Comparison of ENCODE assay signal across 10 cellular contexts in the genomic region with DNA sequence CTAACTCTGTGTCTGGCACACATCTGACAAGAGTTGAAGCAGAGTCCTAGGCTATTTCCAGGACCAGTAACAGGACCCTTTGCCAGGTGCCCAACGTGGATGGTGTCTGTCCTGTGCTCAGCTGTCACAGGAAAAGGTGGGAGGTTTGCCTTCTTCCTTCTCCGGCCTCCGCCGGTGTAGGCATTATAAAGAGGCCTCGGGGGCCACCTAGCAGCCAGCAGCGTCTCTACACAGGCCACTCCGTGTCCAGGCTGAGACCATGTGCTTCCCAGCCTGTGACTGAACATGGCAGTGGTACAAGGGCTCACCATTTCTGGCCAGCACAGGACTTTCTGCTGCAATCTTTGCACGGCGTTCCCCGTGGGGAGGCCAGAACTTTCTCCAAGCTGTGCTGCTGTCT.
DNase-seq lines count a peak whose midpoint lies in the region; ATAC-seq, FAIRE-seq and TF ChIP-seq lines count a peak whose summit lies in the region.
"Had no signal": no experiment of that assay in that cellular context is flagged by ENCODE, and none has a peak within 500 bp of the region (broad histone marks: within the 10 kb centered on the region; RNA-seq: fewer than 3 reads in every experiment).

No MANE protein-coding gene starts in this region.

- peak; percentile 40 for TF ChIP-seq CTCF in choroid plexus epithelial cell (conservative IDR thresholded peaks at IDR 0.05; ENCODE audit: low read depth, low read length)
- no peak for TF ChIP-seq CTCF in foreskin keratinocyte (conservative IDR thresholded peaks at IDR 0.05)
- no peak for TF ChIP-seq CTCF in vagina (IDR thresholded peaks at IDR 0.05)

- H3K27ac ChIP-seq in foreskin keratinocyte: no peak overlapping the region
- no peak overlapping the region for H3K27ac ChIP-seq in vagina

- H3K36me3 ChIP-seq in vagina: no peaks in the 10 kb centered on the region

- H3K9me3 ChIP-seq in vagina: no peaks in the 10 kb centered on the region
- H3K9me3 ChIP-seq: Caco-2 had no signal

- H3K27me3 ChIP-seq in foreskin keratinocyte: no peaks in the 10 kb centered on the region
- H3K27me3 ChIP-seq in vagina: no peaks in the 10 kb centered on the region

- FAIRE-seq in HTR-8/SVneo (lab: Jason Lieb, UNC): no peak

- peak; percentile 71 for DNase-seq in AG08396 (ENCODE audit: low spot score)
- DNase-seq in HTR-8/SVneo (ENCODE audit: insufficient read length, low spot score): peak; percentile 44
- peak; percentile 22 for DNase-seq in choroid plexus epithelial cell (ENCODE audit: low read depth)
- peak; percentile 77 for DNase-seq in medulla oblongata (ENCODE audit: extremely low spot score)
- no peak for DNase-seq in retina
- DNase-seq in foreskin keratinocyte: no peak
- DNase-seq in vagina (ENCODE audit: extremely low spot score in 2 of 2): no peak
- DNase-seq in stimulated activated naive CD4-positive, alpha-beta T cell treated with Interleukin-2 at 50 U/mL for 16 hours (lab: John Stamatoyannopoulos, UW): no peak
- DNase-seq: activated gamma-delta T cell treated with Interleukin-2 at 50 U/mL for 16 hours had no signal

- ATAC-seq in foreskin keratinocyte: no peak

- H3K4me1 ChIP-seq in foreskin keratinocyte: no peaks in the 10 kb centered on the region
- H3K4me1 ChIP-seq in vagina: peaks cover 19% of the 10 kb centered on the region
- H3K4me1 ChIP-seq: Caco-2 had no signal

- intact Hi-C loops in vagina (cut with DNase I): no loop called here

- H3K4me3 ChIP-seq in choroid plexus epithelial cell (ENCODE audit: low read depth, low read length) (no peak overlapping the region), vagina (no peak overlapping the region)

- no peak for TF ChIP-seq POLR2A in vagina (IDR thresholded peaks at IDR 0.05)

Comparison
In these comparisons a context has a peak if more than half of its experiments do, and no peak if none do; other contexts are left out.
1. DNase-seq: peak in AG08396 (single experiment), HTR-8/SVneo (single experiment), choroid plexus epithelial cell (single experiment) and medulla oblongata (single experiment); none in retina (single experiment), foreskin keratinocyte (0 of 2), vagina (0 of 2) and stimulated activated naive CD4-positive, alpha-beta T cell treated with Interleukin-2 at 50 U/mL for 16 hours (single experiment).